17 cellular contexts compared by ENCODE assay signal in genomic region chr6:82362144-82362543, GRCh38. TPM values are rescaled to one million over a fixed set of nuclear protein-coding genes. Genes with fewer than 3 reads are reported as not detected.
DNase-seq lines count a peak whose midpoint lies in the region; ATAC-seq and TF ChIP-seq lines count a peak whose summit lies in the region.
"Had no signal": no experiment of that assay in that cellular context is flagged by ENCODE, and none has a peak within 500 bp of the region (broad histone marks: within the 10 kb centered on the region; RNA-seq: fewer than 3 reads in every experiment).

No MANE protein-coding gene starts in this region.

- no peaks in the 10 kb centered on the region; the same call in 1 of the 2 replicates for H3K36me3 ChIP-seq in ES-I3 (ENCODE audit: insufficient read depth, low read length)
- peaks cover 9% of the 10 kb centered on the region for H3K36me3 ChIP-seq in fibroblast of lung (ENCODE audit: control insufficient read depth, insufficient read depth, low read length)
- peaks cover 9% of the 10 kb centered on the region for H3K36me3 ChIP-seq in neural progenitor cell
- H3K36me3 ChIP-seq in left ventricle myocardium inferior: no peaks in the 10 kb centered on the region
- H3K36me3 ChIP-seq: gastrocnemius medialis, spleen, suprapubic skin had no signal

- H2AFZ ChIP-seq in fibroblast of lung (ENCODE audit: low read length): no peak overlapping the region
- H2AFZ ChIP-seq in neural progenitor cell (replicated peaks): no peak overlapping the region

- H3K4me1 ChIP-seq in ES-I3 (ENCODE audit: insufficient read depth, low read length) (peaks cover 12% of the 10 kb centered on the region), fibroblast of lung (ENCODE audit: control insufficient read depth, extremely low read depth, insufficient read depth, low read length) (peaks cover 6% of the 10 kb centered on the region), neural progenitor cell (peaks cover 32% of the 10 kb centered on the region), left ventricle myocardium inferior (peaks cover 33% of the 10 kb centered on the region)

- H3K4me2 ChIP-seq in fibroblast of lung (ENCODE audit: extremely low read depth, insufficient read depth, low read length): peak overlapping the region; percentile 86
- H3K4me2 ChIP-seq in neural progenitor cell: peak overlapping the region; percentile 97

- peaks cover 34% of the 10 kb centered on the region for H3F3A ChIP-seq in neural progenitor cell (ENCODE audit: low read depth)

- no peak overlapping the region for H3K27ac Mint-ChIP-seq in T-helper 17 cell
- peak overlapping the region; percentile 99 for H3K27ac Mint-ChIP-seq in neural progenitor cell
- H3K27ac Mint-ChIP-seq: activated CD4-positive, alpha-beta T cell treated with anti-CD3 and anti-CD28 coated beads, Interleukin-2, amount 10 ng/mL, durations not matched to agents 24 days and 14 days had no signal

- ATAC-seq in T-helper 17 cell (no peak), GM21447 (IDR thresholded peaks at IDR 0.05; ENCODE audit: unreplicated experiment) (no peak)
- ATAC-seq: gastrocnemius medialis, Panc1 had no signal

- H3K27me3 Mint-ChIP-seq in T-helper 17 cell: peaks cover 47% of the 10 kb centered on the region
- peaks cover 11% of the 10 kb centered on the region for H3K27me3 Mint-ChIP-seq in neural progenitor cell (ENCODE audit: insufficient read depth, low read depth)

- H4K20me1 ChIP-seq in fibroblast of lung (ENCODE audit: control insufficient read depth, extremely low read depth, insufficient read depth, low read length) (no peaks in the 10 kb centered on the region), neural progenitor cell (ENCODE audit: low read depth) (peaks cover 20% of the 10 kb centered on the region)

- H3K36me3 Mint-ChIP-seq in T-helper 17 cell (ENCODE audit: low read depth) (peaks cover 2% of the 10 kb centered on the region), neural progenitor cell (peaks cover 36% of the 10 kb centered on the region)

- H3K4me3 Mint-ChIP-seq in T-helper 17 cell: peak overlapping the region; percentile 93
- peak overlapping the region; percentile 95 for H3K4me3 Mint-ChIP-seq in neural progenitor cell
- H3K4me3 Mint-ChIP-seq: activated CD4-positive, alpha-beta T cell treated with anti-CD3 and anti-CD28 coated beads, Interleukin-2, amount 10 ng/mL, durations not matched to agents 24 days and 14 days had no signal

- H3K9me3 ChIP-seq in ES-I3 (ENCODE audit: control insufficient read depth, insufficient read depth, low read length): no peaks in the 10 kb centered on the region
- H3K9me3 ChIP-seq in T-helper 17 cell (ENCODE audit: control insufficient read depth, low read length, poor library complexity, severe bottlenecking): no peaks in the 10 kb centered on the region
- no peaks in the 10 kb centered on the region for H3K9me3 ChIP-seq in fibroblast of lung (ENCODE audit: control insufficient read depth, insufficient read depth, low read depth, low read length)
- H3K9me3 ChIP-seq in neural progenitor cell (ENCODE audit: low read depth): no peaks in the 10 kb centered on the region
- no peaks in the 10 kb centered on the region for H3K9me3 ChIP-seq in left ventricle myocardium inferior (replicated peaks)
- H3K9me3 ChIP-seq: gastrocnemius medialis, spleen, suprapubic skin had no signal

- H3K27me3 ChIP-seq in fibroblast of lung (ENCODE audit: control insufficient read depth, insufficient read depth, low read length): no peaks in the 10 kb centered on the region
- no peaks in the 10 kb centered on the region for H3K27me3 ChIP-seq in neural progenitor cell
- peaks cover 79% of the 10 kb centered on the region for H3K27me3 ChIP-seq in left ventricle myocardium inferior (ENCODE audit: low read depth)
- H3K27me3 ChIP-seq: suprapubic skin had no signal

- H3K79me2 ChIP-seq in fibroblast of lung (ENCODE audit: control insufficient read depth, insufficient read depth, low read length) (peaks cover 34% of the 10 kb centered on the region), neural progenitor cell (ENCODE audit: low read depth) (peaks cover 67% of the 10 kb centered on the region)

- peak overlapping the region; percentile 66 for H3K27ac ChIP-seq in fibroblast of lung (ENCODE audit: insufficient read depth, low read length)
- H3K27ac ChIP-seq in neural progenitor cell: peak overlapping the region; percentile 93
- no peak overlapping the region for H3K27ac ChIP-seq in left ventricle myocardium inferior (replicated peaks)
- H3K27ac ChIP-seq: gastrocnemius medialis, spleen, suprapubic skin had no signal

- H3K4me1 Mint-ChIP-seq in T-helper 17 cell (peaks cover 21% of the 10 kb centered on the region), neural progenitor cell (peaks cover 41% of the 10 kb centered on the region)

- no peak for TF ChIP-seq CTCF in fibroblast of lung (conservative IDR thresholded peaks at IDR 0.05 in 1 of 2, IDR thresholded peaks at IDR 0.05 in 1 of 2; ENCODE audit: low read depth in 1 of 2, low read length in 2 of 2)
- no peak for TF ChIP-seq CTCF in neural progenitor cell (IDR thresholded peaks at IDR 0.05)
- no peak for TF ChIP-seq CTCF in left ventricle myocardium inferior (IDR thresholded peaks at IDR 0.05; ENCODE audit: borderline replicate concordance)

- DNase-seq in T-helper 17 cell: no peak
- no peak for DNase-seq in fibroblast of lung (ENCODE audit: low read depth in 2 of 2)
- DNase-seq in neural progenitor cell (ENCODE audit: low spot score): no peak
- DNase-seq in GF-D8 (lab: John Stamatoyannopoulos, UW): no peak
- DNase-seq in DMS79 treated with DMSO at 0.1 percent for 48 hours (lab: John Stamatoyannopoulos, UW): no peak
- DNase-seq in left ventricle myocardium inferior: no peak
- DNase-seq: activated CD4-positive, alpha-beta T cell treated with anti-CD3 and anti-CD28 coated beads, Interleukin-2, amount 10 ng/mL, durations not matched to agents 24 days and 14 days; activated CD8-positive, alpha-beta memory T cell treated with anti-CD3 and anti-CD28 coated beads, Interleukin-2, amount 50 U/mL, for 4 hours; activated gamma-delta T cell treated with Interleukin-2 at 50 U/mL for 16 hours; gastrocnemius medialis; NCI-H1694; NCI-H774; spleen had no signal

- H3K4me3 ChIP-seq in fibroblast of lung (replicated peaks in 1 of 4; ENCODE audit: control extremely low read depth in 1 of 4, insufficient read depth in 1 of 4, low read depth in 3 of 4, low read length in 4 of 4) (peak overlapping the region in 3 of 4 experiments; percentile 83 to 92 (median 91)), neural progenitor cell (peak overlapping the region; percentile 81), left ventricle myocardium inferior (no peak overlapping the region)

- H3K9ac ChIP-seq in ES-I3 (ENCODE audit: low read depth, low read length): peak overlapping the region; percentile 59; the same call in 1 of the 2 replicates
- no peak overlapping the region for H3K9ac ChIP-seq in fibroblast of lung (ENCODE audit: insufficient read depth, low read length)
- H3K9ac ChIP-seq in neural progenitor cell: no peak overlapping the region

- peaks cover 4% of the 10 kb centered on the region for H3K9me3 Mint-ChIP-seq in neural progenitor cell
- H3K9me3 Mint-ChIP-seq: activated CD4-positive, alpha-beta T cell treated with anti-CD3 and anti-CD28 coated beads, Interleukin-2, amount 10 ng/mL, durations not matched to agents 24 days and 14 days had no signal

- intact Hi-C loops in left ventricle myocardium inferior (cut with micrococcal nuclease): no loop called here

RNA-seq across cellular contexts. Expression of gene TPBG, which starts 1.5 kb away (rescaled TPM):
- total RNA-seq in T-helper 17 cell: 1 to 10 TPM in 1 of 2 donors, under 1 TPM in 1; 0.89 to 2.5 TPM
- total RNA-seq in fibroblast of lung: 24.9 and 31.0 TPM in 2 replicates
- 54.6 and 60.6 TPM in 2 replicates for polyA plus RNA-seq in fibroblast of lung
- 42.7 and 61.3 TPM in 2 replicates for polyA plus RNA-seq in fibroblast of lung (2012)
- polyA minus RNA-seq in fibroblast of lung (ENCODE audit: low replicate concordance): 22.7 and 27.5 TPM in 2 replicates
- 362 and 601 TPM in 2 replicates for total RNA-seq in neural progenitor cell (ENCODE audit: low replicate concordance)
- total RNA-seq in left ventricle myocardium inferior: 2.6 TPM
- total RNA-seq: activated CD4-positive, alpha-beta T cell treated with anti-CD3 and anti-CD28 coated beads, Interleukin-2, amount 10 ng/mL, durations not matched to agents 24 days and 14 days had no signal

Comparison
In these comparisons a context has a peak if more than half of its experiments do, and no peak if none do; other contexts are left out.
1. RNA of gene TPBG, which starts 1.5 kb away (total RNA-seq): 362 to 601 TPM in neural progenitor cell; 24.9 to 31.0 TPM in fibroblast of lung, 2.6 TPM in left ventricle myocardium inferior (single experiment) and 0.89 to 2.5 TPM in T-helper 17 cell; every median in the first group is over 10 times any median in the second.